In the genomic region with DNA sequence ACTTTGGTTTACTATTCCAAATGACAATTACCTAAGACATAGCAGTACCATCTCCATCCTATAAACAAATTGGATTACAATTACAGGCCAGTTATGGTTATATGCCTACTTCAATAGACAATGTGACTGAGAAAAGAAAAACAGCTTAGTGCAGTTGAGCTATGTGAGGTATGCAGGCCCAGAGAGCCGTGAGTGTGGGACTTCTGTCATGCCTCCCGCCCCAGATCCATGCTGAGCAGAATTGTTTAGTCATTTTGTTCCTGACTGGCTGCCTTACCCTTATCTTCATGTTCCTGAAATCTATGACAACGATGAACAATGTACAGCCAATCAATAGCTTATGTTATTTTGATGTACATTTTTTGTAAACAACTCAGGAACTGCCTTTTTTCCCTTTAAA, we compare ENCODE assay signal across 13 cellular contexts. TPM values are rescaled to one million over a fixed set of nuclear protein-coding genes. Genes with fewer than 3 reads are reported as not detected.
DNase-seq lines count a peak whose midpoint lies in the region; ATAC-seq and TF ChIP-seq lines count a peak whose summit lies in the region.
"Had no signal": no experiment of that assay in that cellular context is flagged by ENCODE, and none has a peak within 500 bp of the region (broad histone marks: within the 10 kb centered on the region; RNA-seq: fewer than 3 reads in every experiment).

No MANE protein-coding gene starts in this region.

- H3K4me3 ChIP-seq in BJ (ENCODE audit: low read depth, low read length), result no peak overlapping the region
- H3K4me3 ChIP-seq: gastrocnemius medialis had no signal

- DNase-seq in BJ (ENCODE audit: low read depth) (peak; percentile 30), T-helper 17 cell (no peak), Right ventricle myocardium superior (no peak), non-pigmented ciliary epithelial cell (ENCODE audit: low read depth) (peak; percentile 35), NCI-H128 (lab: John Stamatoyannopoulos, UW; ENCODE audit: unreplicated experiment) (no peak), SW480 (ENCODE audit: low spot score) (no peak)
- no peak for DNase-seq in activated effector memory CD4-positive, alpha-beta T cell treated with anti-CD3 and anti-CD28 coated beads, Interleukin-2, amount 50 U/mL, for 16 hours
- DNase-seq: COR-L47; gastrocnemius medialis; midbrain; NCI-H226; stimulated activated naive CD8-positive, alpha-beta T cell treated with anti-CD3 and anti-CD28 coated beads, Interleukin-15, amount 100 ng/mL, for 72 hours had no signal

- TF ChIP-seq CTCF in BJ (IDR thresholded peaks at IDR 0.05; ENCODE audit: insufficient read depth, low read depth, low read length), result no peak

- peaks cover 2% of the 10 kb centered on the region for H3K36me3 Mint-ChIP-seq in T-helper 17 cell (ENCODE audit: low read depth)

- CTCF ChIA-PET in BJ (lab: Yijun Ruan, JAX), result interaction anchor here (1.4 kb wide), 1 partner anchor 19 kb away, joined by 6 read pairs; no protein-coding TSS in a partner anchor

- no peaks in the 10 kb centered on the region for H3K9me3 ChIP-seq in T-helper 17 cell (ENCODE audit: control insufficient read depth, low read length, poor library complexity, severe bottlenecking)
- H3K9me3 ChIP-seq: gastrocnemius medialis had no signal

- POLR2A ChIA-PET in BJ (lab: Charles Lee), result interaction anchor here (0.6 to 0.7 kb wide), 2 partner anchors 82 to 499 kb away, joined by 4 read pairs; no protein-coding TSS in a partner anchor

- ATAC-seq in T-helper 17 cell (no peak), Right ventricle myocardium superior (ENCODE audit: poor library complexity) (peak; percentile 86), HG03565 (IDR thresholded peaks at IDR 0.05; ENCODE audit: unreplicated experiment) (no peak)
- ATAC-seq: gastrocnemius medialis; stimulated activated naive CD8-positive, alpha-beta T cell treated with anti-CD3 and anti-CD28 coated beads, Interleukin-15, amount 100 ng/mL, for 72 hours had no signal

- intact Hi-C loops in Right ventricle myocardium superior (cut with DNase I), result no loop called here

- peaks cover 29% of the 10 kb centered on the region for H3K4me1 Mint-ChIP-seq in T-helper 17 cell

- H3K4me3 Mint-ChIP-seq in T-helper 17 cell, result no peak overlapping the region
- H3K4me3 Mint-ChIP-seq: stimulated activated naive CD8-positive, alpha-beta T cell treated with anti-CD3 and anti-CD28 coated beads, Interleukin-15, amount 100 ng/mL, for 72 hours had no signal

- no peaks in the 10 kb centered on the region for H3K27me3 ChIP-seq in BJ (ENCODE audit: control insufficient read depth, insufficient read depth, low read length)
- H3K27me3 ChIP-seq: gastrocnemius medialis had no signal

- peaks cover 4% of the 10 kb centered on the region; the same call in 1 of the 2 replicates for H3K36me3 ChIP-seq in BJ (ENCODE audit: control insufficient read depth, insufficient read depth, low read length)

- H3K27ac Mint-ChIP-seq in T-helper 17 cell, result peak overlapping the region; percentile 19
- H3K27ac Mint-ChIP-seq: stimulated activated naive CD8-positive, alpha-beta T cell treated with anti-CD3 and anti-CD28 coated beads, Interleukin-15, amount 100 ng/mL, for 72 hours had no signal

- H3K27me3 Mint-ChIP-seq in T-helper 17 cell, result no peaks in the 10 kb centered on the region
- H3K27me3 Mint-ChIP-seq: stimulated activated naive CD8-positive, alpha-beta T cell treated with anti-CD3 and anti-CD28 coated beads, Interleukin-15, amount 100 ng/mL, for 72 hours had no signal

RNA-seq across cellular contexts. Expression of a gene that starts 21.7 kb away (rescaled TPM):
- polyA plus RNA-seq in BJ (2011; rRNA removed), result 37.0 and 38.4 TPM in 2 replicates
- polyA minus RNA-seq in BJ (2011; rRNA and poly(A)+ RNA removed), result 62.6 and 69.1 TPM in 2 replicates
- total RNA-seq in T-helper 17 cell (10 to 100 TPM; 59.4 to 72.9 TPM), Right ventricle myocardium superior (59.9 TPM)

Comparison
In these comparisons a context has a peak if more than half of its experiments do, and no peak if none do; other contexts are left out.
1. DNase-seq: peak in BJ (single experiment) and non-pigmented ciliary epithelial cell (single experiment); none in T-helper 17 cell (0 of 3), Right ventricle myocardium superior (single experiment), NCI-H128 (single experiment), SW480 (single experiment) and activated effector memory CD4-positive, alpha-beta T cell treated with anti-CD3 and anti-CD28 coated beads, Interleukin-2, amount 50 U/mL, for 16 hours (single experiment).